ENCODE assay signal across 10 cellular contexts in the genomic region with DNA sequence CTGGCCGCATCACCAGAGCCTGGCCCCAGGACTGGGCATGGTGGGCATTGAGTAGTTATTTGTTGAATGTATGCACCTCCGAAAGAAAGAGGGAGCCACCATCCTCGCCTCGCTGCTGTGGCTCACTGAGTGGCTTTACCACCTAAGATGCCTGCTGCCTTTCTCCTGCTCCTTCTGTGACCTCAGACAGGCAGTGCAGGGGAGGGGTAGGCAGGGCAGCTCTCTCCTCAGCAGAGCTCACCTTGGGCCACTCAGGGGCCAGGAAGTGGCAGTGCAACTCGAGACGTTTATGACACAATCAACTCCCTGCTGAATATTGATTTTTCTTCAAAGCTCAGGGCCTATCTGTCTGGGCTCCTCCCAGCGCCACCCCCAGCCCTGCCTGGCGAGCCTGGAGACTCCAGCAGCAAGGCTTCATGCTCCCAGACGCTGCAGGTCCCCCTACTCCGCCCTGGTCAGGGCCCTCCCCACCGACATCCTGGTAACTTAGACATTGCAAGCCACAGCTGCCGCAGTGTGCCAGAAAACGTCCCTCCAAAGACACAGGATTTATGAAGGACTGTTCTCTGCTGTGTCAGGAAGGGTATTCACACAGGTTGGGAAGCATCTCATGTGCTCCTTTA.
DNase-seq lines count a peak whose midpoint lies in the region; ATAC-seq and TF ChIP-seq lines count a peak whose summit lies in the region.
"Had no signal": no experiment of that assay in that cellular context is flagged by ENCODE, and none has a peak within 500 bp of the region (broad histone marks: within the 10 kb centered on the region; RNA-seq: fewer than 3 reads in every experiment).

No MANE protein-coding gene starts in this region.

- H3K27ac ChIP-seq in heart left ventricle (no peak overlapping the region), PC-3 (ENCODE audit: low read length) (peak overlapping the region; percentile 99), uterus (peak overlapping the region; percentile 1 to 82)
- H3K27ac ChIP-seq: BLaER1, SK-N-MC had no signal

- H3K27me3 ChIP-seq in heart left ventricle (peaks cover 0 to 31% (median 5%) of the 10 kb centered on the region in 9 donors), PC-3 (ENCODE audit: low read length) (no peaks in the 10 kb centered on the region), uterus (no peaks in the 10 kb centered on the region)
- H3K27me3 ChIP-seq: BLaER1 had no signal

- peak overlapping the region; percentile 96 for H3K4me2 ChIP-seq in PC-3 (ENCODE audit: low read length)
- H3K4me2 ChIP-seq: BLaER1 had no signal

- ATAC-seq in Right ventricle myocardium inferior (no peak), heart left ventricle (no peak), PC-3 (peak; percentile 77)

- H3K9me3 ChIP-seq in heart left ventricle (peaks cover 0 to 4% (median 0%) of the 10 kb centered on the region in 12 donors), PC-3 (ENCODE audit: low read length) (no peaks in the 10 kb centered on the region), uterus (no peaks in the 10 kb centered on the region)

- H4K20me1 ChIP-seq in PC-3 (ENCODE audit: low read length), result no peaks in the 10 kb centered on the region
- H4K20me1 ChIP-seq: BLaER1 had no signal

- in situ Hi-C loops in GM13977 (cut with MboI; ENCODE audit: low pct_unique_long_range_greater_than_20kb, low sequenced_read_pairs, unreplicated experiment), result no loop called here

- H3K4me1 ChIP-seq in heart left ventricle (peaks cover 0 to 3% (median 0%) of the 10 kb centered on the region in 12 donors), PC-3 (ENCODE audit: insufficient read depth, low read length) (peaks cover 72% of the 10 kb centered on the region), uterus (peaks cover 13 to 14% of the 10 kb centered on the region in 2 donors)
- H3K4me1 ChIP-seq: BLaER1 had no signal

- H3K36me3 ChIP-seq in heart left ventricle, result no peaks in the 10 kb centered on the region
- no peaks in the 10 kb centered on the region for H3K36me3 ChIP-seq in PC-3 (ENCODE audit: low read depth, low read length)
- H3K36me3 ChIP-seq in uterus, result no peaks in the 10 kb centered on the region
- H3K36me3 ChIP-seq: BLaER1 had no signal

- peak overlapping the region; percentile 53 for H2AFZ ChIP-seq in PC-3 (ENCODE audit: low read length)

- H3K9me2 ChIP-seq in PC-3 (replicated peaks; ENCODE audit: low read length), result no peaks in the 10 kb centered on the region

- TF ChIP-seq POLR2A in heart left ventricle (IDR thresholded peaks at IDR 0.05) (no peak), uterus (IDR thresholded peaks at IDR 0.05) (no peak)

- WGBS in heart left ventricle, 4 donors, result 45 to 58% (median 49%) methylated on average over 13 of the region's 13 CpGs

- peaks cover 15% of the 10 kb centered on the region for H3F3A ChIP-seq in PC-3 (ENCODE audit: low read length, unreplicated experiment)

- peaks cover 45% of the 10 kb centered on the region for H3K79me2 ChIP-seq in PC-3 (ENCODE audit: low read length)

- POLR2A ChIA-PET in PC-3 (lab: Charles Lee; ENCODE audit: unreplicated experiment), result interaction anchor here (0.5 to 0.7 kb wide), 3 partner anchors 13 to 1159 kb away, joined by 3 to 4 read pairs (median 3); no protein-coding TSS in a partner anchor

- no TSS peak for BruUV-seq in PC-3 (replicated peaks; lab: Mats Ljungman, UMichigan)

- DNase-seq in Right ventricle myocardium inferior (ENCODE audit: missing footprints), result peak; percentile 30
- no peak for DNase-seq in heart left ventricle
- peak; percentile 97 for DNase-seq in PC-3
- DNase-seq in left kidney (ENCODE audit: low read depth, low spot score), result peak; percentile 92
- peak; percentile 15 to 17 for DNase-seq in uterus
- DNase-seq in DMS 273 treated with DMSO at 0.1 percent for 48 hours (lab: John Stamatoyannopoulos, UW), result no peak
- DNase-seq in GM13977 (ENCODE audit: low spot score), result no peak
- DNase-seq in DMS53 (lab: John Stamatoyannopoulos, UW), result no peak

- H3K4me3 ChIP-seq in heart left ventricle (no peak overlapping the region), PC-3 (ENCODE audit: low read length) (peak overlapping the region; percentile 72), uterus (no peak overlapping the region)
- H3K4me3 ChIP-seq: BLaER1, SK-N-MC had no signal

- intact Hi-C loops in Right ventricle myocardium inferior (cut with DNase I) (no loop called here), heart left ventricle (cut with DNase I) (no loop called here), PC-3 (cut with micrococcal nuclease) (loop anchor here (1.0 to 5.0 kb wide), 2 partner anchors 201 to 405 kb away; no protein-coding TSS in a partner anchor), uterus (cut with DNase I; ENCODE audit: low total_unique reads) (loop anchor here (10.0 kb wide), 1 partner anchor 112 kb away; no protein-coding TSS in a partner anchor)

- CTCF ChIA-PET in PC-3 (lab: Charles Lee), result interaction anchor here (0.6 to 0.8 kb wide), 2 partner anchors 23 to 610 kb away, joined by 3 read pairs; no protein-coding TSS in a partner anchor

- TF ChIP-seq CTCF in heart left ventricle (IDR thresholded peaks at IDR 0.05), result no peak
- 0 out of 2 replicates have a peak, but pooled peaks have one; percentile 16 for TF ChIP-seq CTCF in PC-3 (conservative IDR thresholded peaks at IDR 0.05; ENCODE audit: low read depth, low read length)
- TF ChIP-seq CTCF in uterus (IDR thresholded peaks at IDR 0.05), result no peak
- no peak for TF ChIP-seq CTCF in GM13977 (IDR thresholded peaks at IDR 0.05; ENCODE audit: extremely low read depth, insufficient read depth, missing control alignments)

- H3K9ac ChIP-seq in PC-3 (ENCODE audit: low read length), result peak overlapping the region; percentile 88
- H3K9ac ChIP-seq: BLaER1 had no signal

Comparison
In these comparisons a context has a peak if more than half of its experiments do, and no peak if none do; other contexts are left out.
1. DNase-seq: peak in Right ventricle myocardium inferior (single experiment), PC-3 (single experiment), left kidney (single experiment) and uterus (2 of 2); none in heart left ventricle (0 of 5), DMS 273 treated with DMSO at 0.1 percent for 48 hours (single experiment), GM13977 (single experiment) and DMS53 (single experiment).
2. H3K27ac ChIP-seq: peak in PC-3 (single experiment) and uterus (2 of 2); none in heart left ventricle (0 of 12).
3. intact Hi-C loops: an anchor here in PC-3 (1.0 to 5.0 kb wide) and uterus (10.0 kb wide); none called in Right ventricle myocardium inferior and heart left ventricle.